14 cellular contexts compared by ENCODE assay signal in genomic region chr10:132987671-132988571, GRCh38. TPM values are rescaled to one million over a fixed set of nuclear protein-coding genes. Genes with fewer than 3 reads are reported as not detected.
DNase-seq lines count a peak whose midpoint lies in the region; ATAC-seq and TF ChIP-seq lines count a peak whose summit lies in the region.
"Had no signal": no experiment of that assay in that cellular context is flagged by ENCODE, and none has a peak within 500 bp of the region (broad histone marks: within the 10 kb centered on the region; RNA-seq: fewer than 3 reads in every experiment).

No MANE protein-coding gene starts in this region.

- BruUV-seq in OCI-LY7 (replicated peaks; lab: Mats Ljungman, UMichigan): no TSS peak

- H3K9me3 Mint-ChIP-seq in brain: peaks cover 0 to 2% (median 0%) of the 10 kb centered on the region in 5 experiments
- H3K9me3 Mint-ChIP-seq: activated CD8-positive, alpha-beta T cell treated with anti-CD3 and anti-CD28 coated beads for 36 hours; stimulated activated naive CD8-positive, alpha-beta T cell treated with anti-CD3 and anti-CD28 coated beads, Interleukin-15, amount 100 ng/mL, for 72 hours had no signal

- no peaks in the 10 kb centered on the region for H3K9me2 ChIP-seq in OCI-LY7 (ENCODE audit: insufficient read depth, low read length)

- H3K4me2 ChIP-seq in OCI-LY7 (ENCODE audit: low read length): no peak overlapping the region

- TF ChIP-seq CTCF in AG04450 (IDR thresholded peaks at IDR 0.05; ENCODE audit: low read depth, low read length) (no peak), brain (conservative IDR thresholded peaks at IDR 0.05) (no peak), OCI-LY7 (conservative IDR thresholded peaks at IDR 0.05; ENCODE audit: low read length) (no peak)

- no peaks in the 10 kb centered on the region for H3K4me1 ChIP-seq in OCI-LY7 (ENCODE audit: insufficient read depth, low read length, poor library complexity, severe bottlenecking)
- H3K4me1 ChIP-seq: sigmoid colon had no signal

- peak overlapping the region; percentile 11 for H3K27ac ChIP-seq in AG04450 (ENCODE audit: low read depth, low read length)
- no peak overlapping the region for H3K27ac ChIP-seq in OCI-LY7 (ENCODE audit: low read depth, low read length, poor library complexity, severe bottlenecking)
- H3K27ac ChIP-seq: cardiac muscle cell, sigmoid colon had no signal

- H3K4me3 ChIP-seq in AG04450 (ENCODE audit: low read depth, low read length): no peak overlapping the region
- no peak overlapping the region for H3K4me3 ChIP-seq in OCI-LY7 (ENCODE audit: low read depth, low read length, poor library complexity, severe bottlenecking)
- H3K4me3 ChIP-seq: cardiac muscle cell, sigmoid colon had no signal

- no peak overlapping the region for H2AFZ ChIP-seq in OCI-LY7 (ENCODE audit: low read length)

- DNase-seq in AG04450 (ENCODE audit: low read depth, low spot score) (peak; percentile 74), HT1080 (ENCODE audit: low read depth) (peak; percentile 83), lung microvascular endothelial cell (ENCODE audit: low read depth in 2 of 2) (peak; percentile 10 to 41), Kasumi-1 (lab: John Stamatoyannopoulos, UW) (no peak), OCI-LY7 (ENCODE audit: low spot score) (no peak), cortex of kidney (lab: John Stamatoyannopoulos, UW) (no peak)
- DNase-seq: activated CD8-positive, alpha-beta T cell treated with anti-CD3 and anti-CD28 coated beads for 36 hours; Calu3; KG1; sigmoid colon; stimulated activated naive CD8-positive, alpha-beta T cell treated with anti-CD3 and anti-CD28 coated beads, Interleukin-15, amount 100 ng/mL, for 72 hours had no signal

- H3K27me3 ChIP-seq in AG04450 (ENCODE audit: control insufficient read depth, insufficient read depth, low read length): no peaks in the 10 kb centered on the region
- H3K27me3 ChIP-seq: cardiac muscle cell had no signal

- CTCF ChIA-PET in AG04450 (lab: Charles Lee) (no interaction called here), OCI-LY7 (lab: Charles Lee; ENCODE audit: unreplicated experiment) (interaction anchor here (0.6 kb wide), 1 partner anchor 564 kb away, joined by 3 read pairs; no protein-coding TSS in a partner anchor)

- H3K4me3 Mint-ChIP-seq in brain: peak overlapping the region in 3 of 5 experiments; percentile 2 to 62 (median 22)
- H3K4me3 Mint-ChIP-seq: activated CD8-positive, alpha-beta T cell treated with anti-CD3 and anti-CD28 coated beads for 36 hours; stimulated activated naive CD8-positive, alpha-beta T cell treated with anti-CD3 and anti-CD28 coated beads, Interleukin-15, amount 100 ng/mL, for 72 hours had no signal

- H3K27me3 Mint-ChIP-seq in brain: peaks cover 8% of the 10 kb centered on the region

- H3K36me3 Mint-ChIP-seq in brain: no peaks in the 10 kb centered on the region

- H3K79me2 ChIP-seq in OCI-LY7 (ENCODE audit: insufficient read depth, low read depth, low read length): no peaks in the 10 kb centered on the region

- H4K20me1 ChIP-seq in OCI-LY7 (ENCODE audit: insufficient read depth, low read length): no peaks in the 10 kb centered on the region

- H3K27ac Mint-ChIP-seq in brain: peak overlapping the region; percentile 16 to 90 (median 80)
- H3K27ac Mint-ChIP-seq: activated CD8-positive, alpha-beta T cell treated with anti-CD3 and anti-CD28 coated beads for 36 hours; stimulated activated naive CD8-positive, alpha-beta T cell treated with anti-CD3 and anti-CD28 coated beads, Interleukin-15, amount 100 ng/mL, for 72 hours had no signal

- peaks cover 8% of the 10 kb centered on the region; the same call in 1 of the 2 replicates for H3K9me3 ChIP-seq in AG04450 (ENCODE audit: control insufficient read depth, insufficient read depth, low read length)
- H3K9me3 ChIP-seq in OCI-LY7 (ENCODE audit: low read length): no peaks in the 10 kb centered on the region
- H3K9me3 ChIP-seq: sigmoid colon had no signal

- intact Hi-C loops in OCI-LY7 (cut with micrococcal nuclease; ENCODE audit: unreplicated experiment): no loop called here

- H3K36me3 ChIP-seq in OCI-LY7 (ENCODE audit: insufficient read depth, low read length): no peaks in the 10 kb centered on the region
- H3K36me3 ChIP-seq: cardiac muscle cell, sigmoid colon had no signal

- ATAC-seq in GM18498 (IDR thresholded peaks at IDR 0.05; ENCODE audit: unreplicated experiment): no peak
- ATAC-seq: activated CD8-positive, alpha-beta T cell treated with anti-CD3 and anti-CD28 coated beads for 36 hours; stimulated activated naive CD8-positive, alpha-beta T cell treated with anti-CD3 and anti-CD28 coated beads, Interleukin-15, amount 100 ng/mL, for 72 hours had no signal

- peaks cover 37% of the 10 kb centered on the region for H3K4me1 Mint-ChIP-seq in brain
- H3K4me1 Mint-ChIP-seq: stimulated activated naive CD8-positive, alpha-beta T cell treated with anti-CD3 and anti-CD28 coated beads, Interleukin-15, amount 100 ng/mL, for 72 hours had no signal

- POLR2A ChIA-PET in AG04450 (lab: Yijun Ruan, JAX): no interaction called here
- POLR2A ChIA-PET in OCI-LY7 (lab: Charles Lee): no interaction called here

RNA-seq across cellular contexts. Expression of gene CFAP46, which starts 45.6 kb away (rescaled TPM):
- 1.7 and 2.7 TPM in 2 replicates for polyA plus RNA-seq in AG04450 (2011; rRNA removed)
- 0.83 and 1.6 TPM in 2 replicates for polyA minus RNA-seq in AG04450 (2011; rRNA and poly(A)+ RNA removed)
- total RNA-seq in HT1080 (2014; rRNA removed; shearing (Covaris generic)): 0.35 and 0.53 TPM in 2 replicates
- 0.09 and 0.55 TPM in 2 replicates for polyA plus RNA-seq in HT1080 (2015; cell fraction: cytosol; rRNA removed)
- 0.08 and 0.54 TPM in 2 replicates for polyA plus RNA-seq in HT1080 (2015; cell fraction: nucleus; rRNA removed)
- 1.3 TPM for polyA plus RNA-seq in brain (ENCODE audit: insufficient read depth, low read depth, low replicate concordance)
- 0.20 and 0.44 TPM in 2 replicates for total RNA-seq in lung microvascular endothelial cell
- not detected in 2 replicates for total RNA-seq in OCI-LY7 (2014; rRNA removed; shearing (Covaris generic))
- not detected in 2 replicates for total RNA-seq in OCI-LY7 (2022)
- total RNA-seq: Calu3 had no signal

Comparison
In these comparisons a context has a peak if more than half of its experiments do, and no peak if none do; other contexts are left out.
1. DNase-seq: peak in AG04450 (single experiment), HT1080 (single experiment) and lung microvascular endothelial cell (2 of 2); none in Kasumi-1 (0 of 2), OCI-LY7 (single experiment) and cortex of kidney (single experiment).